In genomic region chr15:59833366-59833765, GRCh38 we compare ENCODE assay signal across 1 cellular context.
TF ChIP-seq lines count a peak whose summit lies in the region.

No MANE protein-coding gene starts in this region.

TF ChIP-seq in GM23338, 12 proteins besides CTCF, POLR2A, EP300 and RAD21 (continued from another document):
- TF ChIP-seq ZNF462 (CRISPR knock-in tag; IDR thresholded peaks at IDR 0.05) (no peak), EZH2 (IDR thresholded peaks at IDR 0.05; ENCODE audit: low read depth, unreplicated experiment) (no peak), NANOG (IDR thresholded peaks at IDR 0.05; ENCODE audit: borderline replicate concordance) (no peak)
